Comparison of ENCODE assay signal across 26 cellular contexts in genomic region chr5:116479776-116480675, GRCh38.
DNase-seq lines count a peak whose midpoint lies in the region; ATAC-seq and TF ChIP-seq lines count a peak whose summit lies in the region.
"Had no signal": no experiment of that assay in that cellular context is flagged by ENCODE, and none has a peak within 500 bp of the region (broad histone marks: within the 10 kb centered on the region; RNA-seq: fewer than 3 reads in every experiment).

No MANE protein-coding gene starts in this region.

- DNase-seq in endothelial cell (ENCODE audit: low spot score) (no peak), mesothelial cell of epicardium (ENCODE audit: low spot score in 2 of 2, unreplicated experiment in 2 of 2) (no peak), SKM-1 (lab: John Stamatoyannopoulos, UW; ENCODE audit: unreplicated experiment) (no peak), omental fat pad (ENCODE audit: low spot score) (no peak)
- DNase-seq: activated CD4-positive, CD25-positive, alpha-beta regulatory T cell treated with anti-CD3 and anti-CD28 coated beads, Interleukin-2, amount 50 U/mL, for 72 hours; activated CD8-positive, alpha-beta T cell treated with anti-CD3 and anti-CD28 coated beads for 36 hours; activated effector memory CD4-positive, alpha-beta T cell treated with anti-CD3 and anti-CD28 coated beads, Interleukin-2, amount 50 U/mL, for 16 hours; activated naive CD8-positive, alpha-beta T cell treated with anti-CD3 and anti-CD28 coated beads, Interleukin-2, amount 10 ng/mL, durations not matched to agents 7 days and 5 days; body of pancreas; HCEC 1CT; head of caudate nucleus; left cardiac atrium; natural killer cell; NCI-H1417; NCI-H2081 treated with DMSO at 0.1 percent for 48 hours; NCI-H82; pancreas; sigmoid colon; stimulated activated CD4-positive, alpha-beta T cell treated with anti-CD3 and anti-CD28 coated beads, Interleukin-15, amount 100 ng/mL, for 24 hours; T-cell; thyroid gland had no signal

- H3K9me3 Mint-ChIP-seq in endothelial cell (ENCODE audit: unreplicated experiment) (no peaks in the 10 kb centered on the region), mesothelial cell of epicardium (peaks cover 21% of the 10 kb centered on the region)

- peak overlapping the region; percentile 28 to 63 (median 53) for H3K4me2 ChIP-seq in BLaER1 treated with 17β-estradiol and CSF1 and Interleukin-3, amounts not matched to agents 10 nM and 100 nM

- H3K36me3 ChIP-seq in BLaER1 treated with 17β-estradiol and CSF1 and Interleukin-3, amounts not matched to agents 10 nM and 100 nM = peaks cover 0 to 12% (median 8%) of the 10 kb centered on the region in 11 experiments; a peak in 6 of 22 replicates

- H3K27ac Mint-ChIP-seq in endothelial cell (ENCODE audit: unreplicated experiment) = peak overlapping the region; percentile 80
- peak overlapping the region; percentile 29 for H3K27ac Mint-ChIP-seq in mesothelial cell of epicardium
- H3K27ac Mint-ChIP-seq: activated CD8-positive, alpha-beta T cell treated with anti-CD3 and anti-CD28 coated beads for 36 hours; activated naive CD8-positive, alpha-beta T cell treated with anti-CD3 and anti-CD28 coated beads, Interleukin-2, amount 10 ng/mL, durations not matched to agents 7 days and 5 days; natural killer cell; stimulated activated naive CD8-positive, alpha-beta T cell treated with anti-CD3 and anti-CD28 coated beads, Interleukin-15, Interleukin-2, amounts not matched to agents 100 ng/mL and 50 ng/mL, for 24 hours; T-cell had no signal

- H3K27me3 ChIP-seq in BLaER1 treated with 17β-estradiol and CSF1 and Interleukin-3, amounts not matched to agents 10 nM and 100 nM = peaks cover 0 to 4% (median 0%) of the 10 kb centered on the region in 11 experiments; a peak in 1 of 22 replicates
- H3K27me3 ChIP-seq: body of pancreas, pancreas, sigmoid colon, thyroid gland had no signal

- peaks cover 6% of the 10 kb centered on the region for H3K27me3 Mint-ChIP-seq in endothelial cell (ENCODE audit: unreplicated experiment)
- H3K27me3 Mint-ChIP-seq in mesothelial cell of epicardium (ENCODE audit: low read depth) = no peaks in the 10 kb centered on the region
- H3K27me3 Mint-ChIP-seq: activated CD8-positive, alpha-beta T cell treated with anti-CD3 and anti-CD28 coated beads for 36 hours; activated naive CD8-positive, alpha-beta T cell treated with anti-CD3 and anti-CD28 coated beads, Interleukin-2, amount 10 ng/mL, durations not matched to agents 7 days and 5 days; stimulated activated naive CD8-positive, alpha-beta T cell treated with anti-CD3 and anti-CD28 coated beads, Interleukin-15, Interleukin-2, amounts not matched to agents 100 ng/mL and 50 ng/mL, for 24 hours; T-cell had no signal

- H3K27ac ChIP-seq in BLaER1 treated with 17β-estradiol and CSF1 and Interleukin-3, amounts not matched to agents 10 nM and 100 nM = no peak overlapping the region
- H3K27ac ChIP-seq in angular gyrus (ENCODE audit: low read depth, low read length) = peak overlapping the region; percentile 62
- H3K27ac ChIP-seq: body of pancreas, pancreas, sigmoid colon, thyroid gland had no signal

- H3K36me3 Mint-ChIP-seq in endothelial cell (ENCODE audit: low read depth, unreplicated experiment) = peaks cover 66% of the 10 kb centered on the region
- peaks cover 78% of the 10 kb centered on the region for H3K36me3 Mint-ChIP-seq in mesothelial cell of epicardium

- TF ChIP-seq CTCF in endothelial cell (IDR thresholded peaks at IDR 0.05; ENCODE audit: unreplicated experiment) (no peak), mesothelial cell of epicardium (IDR thresholded peaks at IDR 0.05; ENCODE audit: unreplicated experiment) (no peak), omental fat pad (IDR thresholded peaks at IDR 0.05) (no peak)

- peaks cover 15 to 26% (median 21%) of the 10 kb centered on the region in 11 experiments for H3K9me3 ChIP-seq in BLaER1 treated with 17β-estradiol and CSF1 and Interleukin-3, amounts not matched to agents 10 nM and 100 nM (replicated peaks in 1 of 11)
- H3K9me3 ChIP-seq: body of pancreas, pancreas, sigmoid colon, thyroid gland had no signal

- H3K9ac ChIP-seq in BLaER1 treated with 17β-estradiol and CSF1 and Interleukin-3, amounts not matched to agents 10 nM and 100 nM = no peak overlapping the region

- H3K4me1 Mint-ChIP-seq in endothelial cell (ENCODE audit: unreplicated experiment) (peaks cover 20% of the 10 kb centered on the region), mesothelial cell of epicardium (peaks cover 5% of the 10 kb centered on the region)
- H3K4me1 Mint-ChIP-seq: T-cell had no signal

- H4K20me1 ChIP-seq in BLaER1 treated with 17β-estradiol and CSF1 and Interleukin-3, amounts not matched to agents 10 nM and 100 nM = no peaks in the 10 kb centered on the region

- no peak for ATAC-seq in GM18498 (IDR thresholded peaks at IDR 0.05; ENCODE audit: unreplicated experiment)
- ATAC-seq in omental fat pad (ENCODE audit: low FRiP score) = no peak
- ATAC-seq in HG02938 (IDR thresholded peaks at IDR 0.05; ENCODE audit: unreplicated experiment) = no peak
- ATAC-seq: activated CD8-positive, alpha-beta T cell treated with anti-CD3 and anti-CD28 coated beads for 36 hours; body of pancreas; natural killer cell; pancreas; T-cell had no signal

- peaks cover 14 to 51% (median 40%) of the 10 kb centered on the region in 10 experiments; a peak in 19 of 20 replicates for H3K4me1 ChIP-seq in BLaER1 treated with 17β-estradiol and CSF1 and Interleukin-3, amounts not matched to agents 10 nM and 100 nM
- H3K4me1 ChIP-seq: body of pancreas, pancreas, sigmoid colon, thyroid gland had no signal

- H3K4me3 Mint-ChIP-seq in endothelial cell (ENCODE audit: unreplicated experiment) (peak overlapping the region; percentile 64), mesothelial cell of epicardium (no peak overlapping the region)
- H3K4me3 Mint-ChIP-seq: activated CD8-positive, alpha-beta T cell treated with anti-CD3 and anti-CD28 coated beads for 36 hours; activated naive CD8-positive, alpha-beta T cell treated with anti-CD3 and anti-CD28 coated beads, Interleukin-2, amount 10 ng/mL, durations not matched to agents 7 days and 5 days; natural killer cell; stimulated activated naive CD8-positive, alpha-beta T cell treated with anti-CD3 and anti-CD28 coated beads, Interleukin-15, Interleukin-2, amounts not matched to agents 100 ng/mL and 50 ng/mL, for 24 hours; T-cell had no signal

- H3K4me3 ChIP-seq in BLaER1 treated with 17β-estradiol and CSF1 and Interleukin-3, amounts not matched to agents 10 nM and 100 nM = no peak overlapping the region
- H3K4me3 ChIP-seq: body of pancreas, pancreas, sigmoid colon, thyroid gland had no signal
